ENCODE assay signal across 8 cellular contexts in genomic region chr10:55441777-55442176, GRCh38.
"Had no signal": no experiment of that assay in that cellular context is flagged by ENCODE, and none has a peak within 500 bp of the region (broad histone marks: within the 10 kb centered on the region; RNA-seq: fewer than 3 reads in every experiment).

No MANE protein-coding gene starts in this region.

- H3K27ac Mint-ChIP-seq: HFFc6, IgD-negative memory B cell had no signal

- H3K36me3 ChIP-seq: HAP-1 had no signal

- H3K4me1 ChIP-seq: HAP-1 had no signal

- DNase-seq: GM23248, HFFc6, KBM-7 had no signal

- H3K27ac ChIP-seq: GM23248, HL-60 had no signal

- H3K4me3 ChIP-seq: GM23248, HAP-1 had no signal

- H3K4me3 Mint-ChIP-seq: HFFc6, IgD-negative memory B cell had no signal

- H3K9me3 ChIP-seq: HAP-1 had no signal

- H3K9ac ChIP-seq: GM23248 had no signal

- H3K27me3 Mint-ChIP-seq: IgD-negative memory B cell had no signal

- ATAC-seq: HCT116, HepG2 had no signal
